Comparison of ENCODE assay signal across 2 cellular contexts in the genomic region with DNA sequence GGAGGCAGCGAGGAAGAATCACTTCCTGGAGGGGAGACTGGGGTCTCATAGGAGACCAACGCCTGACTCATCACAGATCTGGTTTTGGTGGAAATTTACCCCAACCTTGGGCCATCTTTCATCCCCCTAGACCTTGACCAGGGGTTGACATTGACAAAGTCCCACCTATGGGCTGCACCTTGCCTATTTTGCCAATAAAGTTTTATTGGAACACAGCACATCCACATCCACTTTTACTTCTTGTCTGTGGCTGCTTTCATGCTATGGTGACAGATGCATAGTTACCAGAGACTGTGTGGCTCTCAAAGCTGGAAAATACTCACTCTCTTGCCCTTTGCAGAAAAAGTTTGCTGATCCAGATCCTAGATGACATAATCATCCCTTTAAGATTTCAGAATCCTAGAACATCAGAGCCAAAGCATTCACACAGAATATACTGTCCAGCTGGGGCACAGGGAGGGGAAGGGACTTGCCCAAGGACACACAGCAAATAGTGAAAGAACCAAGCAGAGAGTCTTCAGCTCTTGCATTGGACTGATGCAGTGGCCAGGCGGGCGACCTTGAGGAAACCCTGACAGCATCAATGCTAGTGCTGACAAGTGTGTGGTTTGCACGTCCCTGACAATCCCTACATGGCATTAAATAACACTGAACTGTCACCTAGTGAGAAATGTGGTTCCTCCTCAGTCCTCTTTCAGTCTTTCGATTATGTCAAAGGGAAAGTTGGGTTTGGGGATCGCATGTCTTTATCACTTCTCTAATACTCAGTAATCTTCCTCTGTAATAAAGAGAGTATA.
A peak's percentile ranks its signal among the peaks of the same experiment; 100 is the strongest.
TF ChIP-seq lines count a peak whose summit lies in the region.

No MANE protein-coding gene starts in this region.

TF ChIP-seq in HepG2, 621 proteins besides CTCF, POLR2A, EP300 and RAD21:
- peak; percentile 73 for TF ChIP-seq ZNF768 (CRISPR knock-in tag; IDR thresholded peaks at IDR 0.05)
- TF ChIP-seq ZBTB40 (IDR thresholded peaks at IDR 0.05) = peak; percentile 71
- TF ChIP-seq ZBTB40 (CRISPR knock-in tag; IDR thresholded peaks at IDR 0.05) = peak; percentile 99
- TF ChIP-seq ZNF550 (CRISPR knock-in tag; IDR thresholded peaks at IDR 0.05; ENCODE audit: borderline replicate concordance) = no peak
- TF ChIP-seq TBX2 (CRISPR knock-in tag; IDR thresholded peaks at IDR 0.05; ENCODE audit: borderline replicate concordance) = no peak
- no peak for TF ChIP-seq CENPT (CRISPR knock-in tag; IDR thresholded peaks at IDR 0.05; ENCODE audit: low read depth)

TF ChIP-seq in K562, 482 proteins besides CTCF, POLR2A, EP300 and RAD21:
- no peak for TF ChIP-seq JUN (IDR thresholded peaks at IDR 0.05; ENCODE audit: borderline replicate concordance, low read depth, low read length)
- TF ChIP-seq JUN (CRISPR knock-in tag; IDR thresholded peaks at IDR 0.05; ENCODE audit: borderline replicate concordance) = no peak
- TF ChIP-seq SP2 (IDR thresholded peaks at IDR 0.05; ENCODE audit: extremely low read depth, low read depth, low read length, poor library complexity, severe bottlenecking) = no peak
- peak; percentile 95 for TF ChIP-seq ZBTB40 (IDR thresholded peaks at IDR 0.05)
- TF ChIP-seq ZBTB40 (CRISPR knock-in tag; IDR thresholded peaks at IDR 0.05) = peak; percentile 93
TF ChIP-seq in K562: peak in this region for 1.
